In genomic region chr13:112791662-112792440, GRCh38 we compare ENCODE assay signal across 16 cellular contexts.
DNase-seq lines count a peak whose midpoint lies in the region; ATAC-seq, FAIRE-seq and TF ChIP-seq lines count a peak whose summit lies in the region.
"Had no signal": no experiment of that assay in that cellular context is flagged by ENCODE, and none has a peak within 500 bp of the region (broad histone marks: within the 10 kb centered on the region; RNA-seq: fewer than 3 reads in every experiment).

No MANE protein-coding gene starts in this region.

- H3K4ac ChIP-seq in H1 (replicated peaks; ENCODE audit: insufficient read length, low read depth, low read length) = no peak overlapping the region

- DNase-seq in activated T-cell treated with anti-CD3 and anti-CD28 coated beads, Interleukin-2, amount 50 U/mL, for 24 hours = no peak
- no peak for DNase-seq in activated T-cell treated with anti-CD3 and anti-CD28 coated beads, Interleukin-2, amount 50 U/mL, for 48 hours
- DNase-seq in NCI-H187 (lab: John Stamatoyannopoulos, UW) = peak; percentile 94 to 98
- peak in 1 of 2 experiments; percentile 45 for DNase-seq in H1 (ENCODE audit: low read depth in 1 of 2, low spot score in 2 of 2)
- DNase-seq in renal cortical epithelial cell (ENCODE audit: low read depth) = peak; percentile 47
- no peak for DNase-seq in pons (ENCODE audit: low spot score)
- no peak for DNase-seq in activated gamma-delta T cell treated with Interleukin-2 at 50 U/mL for 16 hours
- DNase-seq: cerebellar nuclear complex; NCI-H1048; NK-92 treated with Interleukin-12 subunit alpha and Interleukin-12 subunit beta, amount 100 ng/mL, for 24 hours; occipital lobe had no signal

- H3K9me3 Mint-ChIP-seq in activated T-cell treated with anti-CD3 and anti-CD28 coated beads, Interleukin-2, amount 50 U/mL, for 24 hours = no peaks in the 10 kb centered on the region
- H3K9me3 Mint-ChIP-seq: activated naive CD4-positive, alpha-beta T cell treated with anti-CD3 and anti-CD28 coated beads, Interleukin-2, amount 50 U/mL, for 72 hours had no signal

- H3K27me3 Mint-ChIP-seq in activated T-cell treated with anti-CD3 and anti-CD28 coated beads, Interleukin-2, amount 50 U/mL, for 24 hours = no peaks in the 10 kb centered on the region

- POLR2A ChIA-PET in H1 (lab: Charles Lee; ENCODE audit: partially characterized antibody) = interaction anchor here (0.7 to 0.8 kb wide), 2 partner anchors 11 to 33 kb away, joined by 3 read pairs; no protein-coding TSS in a partner anchor

- no peak for ATAC-seq in GM21515 (IDR thresholded peaks at IDR 0.05; ENCODE audit: unreplicated experiment)
- ATAC-seq: esophagus mucosa had no signal

- H3K23ac ChIP-seq in H1 (ENCODE audit: insufficient read length) = no peak overlapping the region

- no peak overlapping the region for H3K9ac ChIP-seq in H1 (replicated peaks in 1 of 4; ENCODE audit: extremely low read depth in 1 of 4, low read depth in 3 of 4, low read length in 3 of 4)

- peak overlapping the region; percentile 57; the same call in 1 of the 2 replicates for H3K18ac ChIP-seq in H1 (ENCODE audit: extremely low read depth, low read length)

- peaks cover 0 to 23% (median 3%) of the 10 kb centered on the region in 4 experiments; a peak in 5 of 8 replicates for H3K36me3 ChIP-seq in H1 (ENCODE audit: control insufficient read depth in 2 of 4, insufficient read depth in 4 of 4, low read length in 3 of 4)

- H2AK5ac ChIP-seq in H1 (ENCODE audit: low read depth, low read length) = no peak overlapping the region

- no peak overlapping the region for H3K27ac ChIP-seq in H1 (ENCODE audit: low read depth, low read length)
- H3K27ac ChIP-seq: tibial artery had no signal

- no peak overlapping the region for H4K8ac ChIP-seq in H1 (ENCODE audit: extremely low read depth, insufficient read depth, low read length)

- peak overlapping the region; percentile 16 for H4K91ac ChIP-seq in H1 (replicated peaks; ENCODE audit: insufficient read length, low read length)

- H3K4me1 ChIP-seq in H1 (replicated peaks in 1 of 4; ENCODE audit: control insufficient read depth in 3 of 4, insufficient read depth in 4 of 4, low read length in 3 of 4) = peaks cover 5 to 8% (median 7%) of the 10 kb centered on the region in 4 experiments
- H3K4me1 ChIP-seq: tibial artery had no signal

- no peak overlapping the region for H3K4me3 Mint-ChIP-seq in activated T-cell treated with anti-CD3 and anti-CD28 coated beads, Interleukin-2, amount 50 U/mL, for 24 hours

- H2BK20ac ChIP-seq in H1 (ENCODE audit: low read length) = no peak overlapping the region

- 0 out of 2 replicates have a peak, but pooled peaks cover 1% of the 10 kb centered on the region for H3K23me2 ChIP-seq in H1 (ENCODE audit: low read depth, low read length)

- no peak overlapping the region for H2BK12ac ChIP-seq in H1 (ENCODE audit: low read depth, low read length)

- no peak overlapping the region for H3K14ac ChIP-seq in H1 (ENCODE audit: insufficient read length)

- no peaks in the 10 kb centered on the region; the same call in 1 of the 2 replicates for H3K79me1 ChIP-seq in H1 (ENCODE audit: low read depth, low read length)

- no peak for TF ChIP-seq CTCF in H1 (IDR thresholded peaks at IDR 0.05; ENCODE audit: control extremely low read depth in 1 of 3, insufficient read depth in 1 of 3, low read depth in 1 of 3, low read length in 3 of 3)

- no peak overlapping the region for H3K4me2 ChIP-seq in H1 (ENCODE audit: insufficient read depth in 1 of 2, low read depth in 2 of 2, low read length in 2 of 2)

- H3K56ac ChIP-seq in H1 (replicated peaks; ENCODE audit: insufficient read length, low read depth, low read length) = no peak overlapping the region

- H3K27ac Mint-ChIP-seq in activated T-cell treated with anti-CD3 and anti-CD28 coated beads, Interleukin-2, amount 50 U/mL, for 24 hours = peak overlapping the region; percentile 78

- no peak overlapping the region for H3K4me3 ChIP-seq in H1 (ENCODE audit: extremely low read depth in 1 of 4, insufficient read depth in 2 of 4, low read depth in 3 of 4, low read length in 4 of 4)
- H3K4me3 ChIP-seq: tibial artery had no signal

- peaks cover 0 to 3% of the 10 kb centered on the region in 2 experiments; a peak in 1 of 4 replicates for H3K79me2 ChIP-seq in H1 (ENCODE audit: control insufficient read depth in 1 of 2, insufficient read depth in 2 of 2, low read length in 2 of 2)

- 91% methylated on average over 20 of the region's 20 CpGs; no CpG with 5 or more reads in 1 of the 2 experiments for WGBS in H1 (ENCODE audit: extremely low coverage in 1 of 2, insufficient coverage in 1 of 2, insufficient read length in 1 of 2, insufficient replicate concordance in 2 of 2, low coverage in 1 of 2, low lambda C conversion rate in 2 of 2, missing lambda C conversion rate in 1 of 2), 2 experiments

- H3K9me3 ChIP-seq in H1 (ENCODE audit: insufficient read depth in 2 of 2, low read depth in 1 of 2, low read length in 1 of 2) = peaks cover 0 to 10% of the 10 kb centered on the region in 2 experiments; a peak in 1 of 4 replicates
- H3K9me3 ChIP-seq: tibial artery had no signal

- H2BK120ac ChIP-seq in H1 (replicated peaks; ENCODE audit: low read depth, low read length) = no peak overlapping the region

- H2AFZ ChIP-seq in H1 (ENCODE audit: low read length) = no peak overlapping the region

- peaks cover 33% of the 10 kb centered on the region for H3K36me3 Mint-ChIP-seq in activated T-cell treated with anti-CD3 and anti-CD28 coated beads, Interleukin-2, amount 50 U/mL, for 24 hours (ENCODE audit: low read depth)

- TF ChIP-seq POLR2A in H1 (IDR thresholded peaks at IDR 0.05; ENCODE audit: control extremely low read depth in 1 of 2, low read depth in 2 of 2, low read length in 2 of 2) = no peak

- no peak for FAIRE-seq in H1 (lab: Jason Lieb, UNC)
- FAIRE-seq: TTC549 had no signal

- no peaks in the 10 kb centered on the region for H4K20me1 ChIP-seq in H1 (replicated peaks in 1 of 2; ENCODE audit: control insufficient read depth in 1 of 2, insufficient read depth in 2 of 2, low read length in 2 of 2)

- peaks cover 19% of the 10 kb centered on the region for H3K4me1 Mint-ChIP-seq in activated T-cell treated with anti-CD3 and anti-CD28 coated beads, Interleukin-2, amount 50 U/mL, for 24 hours (ENCODE audit: low read depth)

- no peak for TF ChIP-seq EP300 in H1 (IDR thresholded peaks at IDR 0.05; ENCODE audit: borderline replicate concordance in 1 of 2, low read depth in 2 of 2, low read length in 2 of 2)

- no peaks in the 10 kb centered on the region for H3K27me3 ChIP-seq in H1 (replicated peaks in 1 of 4; ENCODE audit: control insufficient read depth in 3 of 4, extremely low read depth in 1 of 4, insufficient read depth in 3 of 4, low read length in 3 of 4)
- H3K27me3 ChIP-seq: tibial artery had no signal

- no peak for TF ChIP-seq RAD21 in H1 (IDR thresholded peaks at IDR 0.05 in 1 of 2, conservative IDR thresholded peaks at IDR 0.05 in 1 of 2; ENCODE audit: low read depth in 2 of 2, low read length in 2 of 2)

- CTCF ChIA-PET in H1 (lab: Charles Lee; ENCODE audit: partially characterized antibody) = interaction anchor here (0.6 kb wide), 1 partner anchor 10 kb away, joined by 3 read pairs; no protein-coding TSS in a partner anchor

- peak overlapping the region; percentile 71 for H2BK5ac ChIP-seq in H1 (ENCODE audit: low read depth, low read length)

- H4K5ac ChIP-seq in H1 (ENCODE audit: insufficient read length, low read depth, low read length) = no peak overlapping the region

- no peak overlapping the region for H2BK15ac ChIP-seq in H1 (ENCODE audit: low read length)

TF ChIP-seq in H1, 55 proteins besides CTCF, POLR2A, EP300 and RAD21:
- TF ChIP-seq RXRA (IDR thresholded peaks at IDR 0.05; ENCODE audit: insufficient read depth, low read depth, low read length) (no peak), BACH1 (IDR thresholded peaks at IDR 0.05; ENCODE audit: low read length) (no peak), ASH2L (IDR thresholded peaks at IDR 0.05; ENCODE audit: low read length) (no peak), ZNF274 (IDR thresholded peaks at IDR 0.05; ENCODE audit: borderline replicate concordance, extremely low read depth, low read length) (no peak), RFX5 (IDR thresholded peaks at IDR 0.05; ENCODE audit: borderline replicate concordance, low read depth, low read length) (no peak), CHD2 (IDR thresholded peaks at IDR 0.05; ENCODE audit: low read length) (no peak), KDM1A (IDR thresholded peaks at IDR 0.05; ENCODE audit: borderline replicate concordance, low read length) (no peak), TAF1 (IDR thresholded peaks at IDR 0.05; ENCODE audit: low read depth, low read length) (no peak), BRCA1 (IDR thresholded peaks at IDR 0.05; ENCODE audit: low read depth, low read length) (no peak), JUN (IDR thresholded peaks at IDR 0.05; ENCODE audit: low read depth, low read length) (no peak)

Comparison
In these comparisons a context has a peak if more than half of its experiments do, and no peak if none do; other contexts are left out.
1. DNase-seq: peak in NCI-H187 (2 of 2) and renal cortical epithelial cell (single experiment); none in activated T-cell treated with anti-CD3 and anti-CD28 coated beads, Interleukin-2, amount 50 U/mL, for 24 hours (single experiment), activated T-cell treated with anti-CD3 and anti-CD28 coated beads, Interleukin-2, amount 50 U/mL, for 48 hours (0 of 2), pons (single experiment) and activated gamma-delta T cell treated with Interleukin-2 at 50 U/mL for 16 hours (single experiment).